Comparison of ENCODE assay signal across 14 cellular contexts in genomic region chr1:232635279-232635678, GRCh38. TPM values are rescaled to one million over a fixed set of nuclear protein-coding genes. Genes with fewer than 3 reads are reported as not detected.
DNase-seq lines count a peak whose midpoint lies in the region; ATAC-seq, FAIRE-seq and TF ChIP-seq lines count a peak whose summit lies in the region.
"Had no signal": no experiment of that assay in that cellular context is flagged by ENCODE, and none has a peak within 500 bp of the region (broad histone marks: within the 10 kb centered on the region; RNA-seq: fewer than 3 reads in every experiment).

No MANE protein-coding gene starts in this region.

- BruUV-seq in K562 (replicated peaks; lab: Mats Ljungman, UMichigan) (no TSS peak), PC-9 (replicated peaks; lab: Mats Ljungman, UMichigan) (no TSS peak)

- no peaks in the 10 kb centered on the region for H3K9me3 Mint-ChIP-seq in activated CD8-positive, alpha-beta T cell treated with anti-CD3 and anti-CD28 coated beads for 36 hours
- H3K9me3 Mint-ChIP-seq: CD8-positive, alpha-beta memory T cell; IgD-negative memory B cell had no signal

- peaks cover 9% of the 10 kb centered on the region for H3K4me1 Mint-ChIP-seq in activated CD8-positive, alpha-beta T cell treated with anti-CD3 and anti-CD28 coated beads for 36 hours (ENCODE audit: low read depth)

- H4K20me1 ChIP-seq in K562 (replicated peaks; ENCODE audit: control insufficient read depth, insufficient read depth, low read length) (no peaks in the 10 kb centered on the region), PC-9 (ENCODE audit: insufficient read depth) (no peaks in the 10 kb centered on the region)
- H4K20me1 ChIP-seq: BLaER1 had no signal

- H3K9me2 ChIP-seq in PC-9 (ENCODE audit: insufficient read depth) = no peaks in the 10 kb centered on the region

- H3K9ac ChIP-seq in K562 (ENCODE audit: insufficient read depth in 1 of 2, low read depth in 2 of 2, low read length in 2 of 2) = no peak overlapping the region
- no peak overlapping the region for H3K9ac ChIP-seq in trophoblast cell (ENCODE audit: low read length)
- H3K9ac ChIP-seq: BLaER1, KMS-11 had no signal

- TF ChIP-seq RAD21 in K562 (CRISPR knock-in tag; conservative IDR thresholded peaks at IDR 0.05 in 1 of 2, IDR thresholded peaks at IDR 0.05 in 1 of 2) = no peak

- POLR2A ChIA-PET in GM10248 (lab: Yijun Ruan, JAX) = no interaction called here
- POLR2A ChIA-PET in HEK293 (lab: Yijun Ruan, JAX) = interaction anchor here (0.8 kb wide), 1 partner anchor 25 kb away, joined by 3 read pairs; no protein-coding TSS in a partner anchor
- POLR2A ChIA-PET in K562 (lab: Yijun Ruan, JAX) = no interaction called here
- POLR2A ChIA-PET in activated CD8-positive, alpha-beta T cell treated with anti-CD3 and anti-CD28 coated beads for 36 hours (lab: Charles Lee) = no interaction called here
- POLR2A ChIA-PET in PC-9 (lab: Charles Lee; ENCODE audit: unreplicated experiment) = no interaction called here

- H2AK5ac ChIP-seq in trophoblast cell (ENCODE audit: low read length) = no peak overlapping the region

- no peak overlapping the region for H3K14ac ChIP-seq in trophoblast cell (ENCODE audit: low read length)

- H2AFZ ChIP-seq in K562 (ENCODE audit: low read depth, low read length) = no peak overlapping the region
- no peak overlapping the region for H2AFZ ChIP-seq in trophoblast cell (ENCODE audit: insufficient read depth, low read length, poor library complexity)
- no peak overlapping the region for H2AFZ ChIP-seq in PC-9

- TF ChIP-seq POLR2A in K562 (conservative IDR thresholded peaks at IDR 0.05) = no peak

- H3K4me1 ChIP-seq in HEK293 (ENCODE audit: control insufficient read depth, insufficient read depth, low read length) = peaks cover 4% of the 10 kb centered on the region; the same call in 1 of the 2 replicates
- H3K4me1 ChIP-seq in K562 (replicated peaks in 1 of 2; ENCODE audit: control insufficient read depth in 2 of 2, insufficient read depth in 2 of 2, low read length in 2 of 2) = no peaks in the 10 kb centered on the region
- H3K4me1 ChIP-seq in trophoblast cell (ENCODE audit: control insufficient read depth in 1 of 2, insufficient read depth in 2 of 2, low read length in 2 of 2) = no peaks in the 10 kb centered on the region
- no peaks in the 10 kb centered on the region for H3K4me1 ChIP-seq in PC-9 (replicated peaks; ENCODE audit: insufficient read depth)

- TF ChIP-seq CTCF in GM10248 (IDR thresholded peaks at IDR 0.05; ENCODE audit: control extremely low read depth, extremely low read depth, low read depth, missing control alignments) = peak; percentile 6
- no peak for TF ChIP-seq CTCF in HEK293 (tag by site-specific recombination; IDR thresholded peaks at IDR 0.05)
- no peak for TF ChIP-seq CTCF in K562 (IDR thresholded peaks at IDR 0.05 in 2 of 3, conservative IDR thresholded peaks at IDR 0.05 in 1 of 3; ENCODE audit: insufficient read depth in 2 of 3, low read depth in 1 of 3, low read length in 3 of 3)
- no peak for TF ChIP-seq CTCF in activated CD8-positive, alpha-beta T cell treated with anti-CD3 and anti-CD28 coated beads for 36 hours (IDR thresholded peaks at IDR 0.05)
- no peak for TF ChIP-seq CTCF in PC-9 (conservative IDR thresholded peaks at IDR 0.05)

- no peaks in the 10 kb centered on the region for H3F3A ChIP-seq in PC-9 (ENCODE audit: insufficient read depth, low read depth)

- H4K12ac ChIP-seq in trophoblast cell (ENCODE audit: low read depth, low read length) = no peak overlapping the region

- H3K9me3 ChIP-seq in HEK293 (ENCODE audit: control insufficient read depth, insufficient read depth, low read depth, low read length) = no peaks in the 10 kb centered on the region
- H3K9me3 ChIP-seq in K562 (replicated peaks; ENCODE audit: control insufficient read depth, insufficient read depth, low read depth, low read length) = no peaks in the 10 kb centered on the region
- no peaks in the 10 kb centered on the region for H3K9me3 ChIP-seq in trophoblast cell (ENCODE audit: insufficient read depth, low read depth, low read length)
- no peaks in the 10 kb centered on the region for H3K9me3 ChIP-seq in PC-9 (ENCODE audit: insufficient read depth, low read depth)
- H3K9me3 ChIP-seq: BLaER1, Caco-2 had no signal

- peak overlapping the region; percentile 43 for H4K91ac ChIP-seq in trophoblast cell (ENCODE audit: low read depth, low read length)

- H4K8ac ChIP-seq in trophoblast cell (ENCODE audit: low read depth, low read length) = no peak overlapping the region

- no peak overlapping the region for H3K23ac ChIP-seq in trophoblast cell (ENCODE audit: low read length)

- CTCF ChIA-PET in GM10248 (lab: Yijun Ruan, JAX) (interaction anchor here (0.6 to 2.6 kb wide), 5 partner anchors 10 to 389 kb away, joined by 3 to 8 read pairs (median 3); no protein-coding TSS in a partner anchor), HEK293 (lab: Yijun Ruan, JAX) (interaction anchor here (0.6 to 1.7 kb wide), 22 partner anchors 8 to 1419 kb away, joined by 3 to 7 read pairs (median 4); no protein-coding TSS in a partner anchor), K562 (lab: Yijun Ruan, JAX; ENCODE audit: low intra/inter-chr PET ratio) (interaction anchor here (0.6 to 1.6 kb wide), 4 partner anchors 316 to 1825 kb away, joined by 3 to 5 read pairs (median 4); no protein-coding TSS in a partner anchor), PC-9 (lab: Charles Lee) (no interaction called here)
- CTCF ChIA-PET in activated CD8-positive, alpha-beta T cell treated with anti-CD3 and anti-CD28 coated beads for 36 hours (lab: Charles Lee) = interaction anchor here (1.2 to 1.6 kb wide), 2 partner anchors 165 to 541 kb away, joined by 3 to 5 read pairs; no protein-coding TSS in a partner anchor

- H3K36me3 ChIP-seq in HEK293 (ENCODE audit: control insufficient read depth in 2 of 2, insufficient read depth in 1 of 2, low read length in 2 of 2) = no peaks in the 10 kb centered on the region
- H3K36me3 ChIP-seq in K562 (ENCODE audit: control insufficient read depth, insufficient read depth, low read length) = no peaks in the 10 kb centered on the region
- H3K36me3 ChIP-seq in trophoblast cell (ENCODE audit: control insufficient read depth in 1 of 2, insufficient read depth in 2 of 2, low read length in 2 of 2) = no peaks in the 10 kb centered on the region
- H3K36me3 ChIP-seq in PC-9 (ENCODE audit: low read depth) = no peaks in the 10 kb centered on the region
- H3K36me3 ChIP-seq: BLaER1 had no signal

- intact Hi-C loops in K562 (cut with micrococcal nuclease) (loop anchor here (1.0 to 10.0 kb wide), 4 partner anchors 320 to 606 kb away; partner anchors contain the start of gene NTPCR), PC-9 (cut with micrococcal nuclease; ENCODE audit: unreplicated experiment) (loop anchor here (1.0 kb wide), 2 partner anchors 537 to 606 kb away; no protein-coding TSS in a partner anchor)
- intact Hi-C loops in activated CD8-positive, alpha-beta T cell treated with anti-CD3 and anti-CD28 coated beads for 36 hours (cut with micrococcal nuclease) = loop anchor here (10.0 kb wide), 1 partner anchor 320 kb away; the partner anchor contains the start of gene NTPCR

- no peak overlapping the region for H3K27ac Mint-ChIP-seq in activated CD8-positive, alpha-beta T cell treated with anti-CD3 and anti-CD28 coated beads for 36 hours
- H3K27ac Mint-ChIP-seq: CD8-positive, alpha-beta memory T cell; IgD-negative memory B cell had no signal

- H3K18ac ChIP-seq in trophoblast cell (ENCODE audit: low read length) = no peak overlapping the region

- no peak overlapping the region for H3K4me3 ChIP-seq in HEK293 (ENCODE audit: low read depth, low read length)
- no peak overlapping the region for H3K4me3 ChIP-seq in K562
- no peak overlapping the region for H3K4me3 ChIP-seq in trophoblast cell (ENCODE audit: low read depth, low read length)
- no peak overlapping the region for H3K4me3 ChIP-seq in PC-9
- H3K4me3 ChIP-seq: BLaER1 had no signal

- H3K4me2 ChIP-seq in K562 (ENCODE audit: insufficient read depth, low read length) (no peak overlapping the region), trophoblast cell (ENCODE audit: low read length) (no peak overlapping the region), PC-9 (no peak overlapping the region)
- H3K4me2 ChIP-seq: BLaER1, KMS-11 had no signal

- H3K79me2 ChIP-seq in K562 (ENCODE audit: control insufficient read depth, insufficient read depth, low read length) (no peaks in the 10 kb centered on the region), trophoblast cell (ENCODE audit: control insufficient read depth, insufficient read depth, low read length, poor library complexity) (no peaks in the 10 kb centered on the region), PC-9 (ENCODE audit: low read depth) (no peaks in the 10 kb centered on the region)

- peaks cover 15% of the 10 kb centered on the region for H3K27me3 Mint-ChIP-seq in activated CD8-positive, alpha-beta T cell treated with anti-CD3 and anti-CD28 coated beads for 36 hours

- no peaks in the 10 kb centered on the region for H3K36me3 Mint-ChIP-seq in activated CD8-positive, alpha-beta T cell treated with anti-CD3 and anti-CD28 coated beads for 36 hours (ENCODE audit: low read depth)
- H3K36me3 Mint-ChIP-seq: IgD-negative memory B cell had no signal

- DNase-seq in GM10248 (ENCODE audit: extremely low spot score) (no peak), K562 (ENCODE audit: extremely low read depth in 1 of 4, low spot score in 3 of 4) (no peak), trophoblast cell (no peak), PC-9 (no peak)
- DNase-seq in activated naive CD4-positive, alpha-beta T cell (lab: John Stamatoyannopoulos, UW) = no peak
- DNase-seq in activated CD8-positive, alpha-beta T cell treated with anti-CD3 and anti-CD28 coated beads for 36 hours = no peak
- DNase-seq: DND-41 had no signal

- H3K27ac ChIP-seq in HEK293 (ENCODE audit: extremely low read depth, low read depth, low read length) (no peak overlapping the region), K562 (ENCODE audit: extremely low read depth, low read depth, low read length) (no peak overlapping the region), trophoblast cell (ENCODE audit: low read depth, low read length) (no peak overlapping the region), PC-9 (no peak overlapping the region)
- H3K27ac ChIP-seq: BLaER1, KMS-11 had no signal

- peaks cover 3% of the 10 kb centered on the region for H3K79me1 ChIP-seq in trophoblast cell (ENCODE audit: low read length)

- FAIRE-seq in K562 (lab: Jason Lieb, UNC) = no peak

- no peak overlapping the region for H3K4ac ChIP-seq in trophoblast cell (ENCODE audit: low read depth, low read length)

- H3K4me3 Mint-ChIP-seq in activated CD8-positive, alpha-beta T cell treated with anti-CD3 and anti-CD28 coated beads for 36 hours = no peak overlapping the region
- H3K4me3 Mint-ChIP-seq: IgD-negative memory B cell had no signal

- H3K9me1 ChIP-seq in K562 (ENCODE audit: control insufficient read depth, insufficient read depth, low read length) = no peaks in the 10 kb centered on the region

- H2BK12ac ChIP-seq in trophoblast cell (ENCODE audit: low read length) = peak overlapping the region; percentile 54

- TF ChIP-seq EP300 in K562 (IDR thresholded peaks at IDR 0.05; ENCODE audit: low read length) = no peak

- no peak overlapping the region for H2BK5ac ChIP-seq in trophoblast cell (ENCODE audit: low read depth, low read length, poor library complexity)

- in situ Hi-C loops in K562 (cut with MboI) = loop anchor here (25.0 kb wide), 1 partner anchor 602 kb away; no protein-coding TSS in a partner anchor

- H2BK120ac ChIP-seq in trophoblast cell (ENCODE audit: insufficient read depth, low read length, poor library complexity) = peak overlapping the region; percentile 25

- peaks cover 0 to 3% of the 10 kb centered on the region in 2 experiments; a peak in 2 of 5 replicates for H3K27me3 ChIP-seq in K562 (ENCODE audit: control insufficient read depth in 2 of 2, insufficient read depth in 2 of 2, low read length in 2 of 2)
- H3K27me3 ChIP-seq in trophoblast cell (ENCODE audit: insufficient read depth, low read length) = no peaks in the 10 kb centered on the region
- H3K27me3 ChIP-seq in PC-9 (ENCODE audit: insufficient read depth, low read depth) = no peaks in the 10 kb centered on the region
- H3K27me3 ChIP-seq: BLaER1 had no signal

- ATAC-seq in K562 = no peak
- ATAC-seq in GM21619 (IDR thresholded peaks at IDR 0.05; ENCODE audit: unreplicated experiment) = no peak
- ATAC-seq in activated CD8-positive, alpha-beta T cell treated with anti-CD3 and anti-CD28 coated beads for 36 hours = no peak

RNA-seq across cellular contexts. Expression of gene SIPA1L2, which starts 5.3 kb away (rescaled TPM):
- total RNA-seq in K562 (2011; cell fraction: chromatin; rRNA removed; ENCODE audit: low replicate concordance) = 0.09 TPM in 1 of 2 replicates, not detected in the other
- not detected in 2 replicates for total RNA-seq in K562 (2011; cell fraction: nucleolus; rRNA removed)
- not detected in 2 replicates for total RNA-seq in K562 (2011; cell fraction: nucleoplasm; rRNA removed)
- total RNA-seq in K562 (2014; rRNA removed) (0.09 and 0.12 TPM in 2 replicates), K562 (2014; rRNA removed; fragmentation: Illumina TruSeq; extraction: Trizol) (0.03 and 0.04 TPM in 2 replicates), K562 (2015; rRNA removed; fragmentation: Illumina TruSeq; extraction: Trizol) (0.04 TPM in 1 of 2 replicates, not detected in the other), K562 (2021) (0.07 and 0.22 TPM in 2 replicates), PC-9 (2021) (not detected in 2 replicates)
- polyA plus RNA-seq in K562 (2011; rRNA removed) (not detected in 2 replicates), K562 (2014; fragmentation: Illumina TruSeq; extraction: Trizol) (0.04 TPM in 1 of 2 replicates, not detected in the other), K562 (2014; fragmentation: Nextera tagmentation; extraction: Ambion mirVana) (not detected), K562 (2014; rRNA removed) (0.01 TPM in 1 of 2 replicates, not detected in the other)
- 0.01 TPM in 1 of 2 replicates, not detected in the other for polyA plus RNA-seq in K562 (2011; cell fraction: cytosol; rRNA removed)
- not detected in 2 replicates for polyA plus RNA-seq in K562 (2011; cell fraction: nucleus; rRNA removed)
- 0.01 and 1.2 TPM in 2 replicates for polyA plus RNA-seq in K562 (2012)
- not detected in 2 replicates for polyA minus RNA-seq in K562 (2011; rRNA and poly(A)+ RNA removed)
- not detected in 2 replicates for polyA minus RNA-seq in K562 (2011; cell fraction: cytosol; rRNA and poly(A)+ RNA removed)
- not detected in 2 replicates for polyA minus RNA-seq in K562 (2011; cell fraction: nucleus; rRNA and poly(A)+ RNA removed)
- 21.6 and 23.2 TPM in 2 replicates for polyA plus RNA-seq in trophoblast cell (2013)
- 1 to 10 TPM; 1.7 TPM for total RNA-seq in activated CD8-positive, alpha-beta T cell treated with anti-CD3 and anti-CD28 coated beads for 36 hours
- polyA plus RNA-seq: IgD-negative memory B cell had no signal
